ENCODE assay signal across 1 cellular context in the genomic region with DNA sequence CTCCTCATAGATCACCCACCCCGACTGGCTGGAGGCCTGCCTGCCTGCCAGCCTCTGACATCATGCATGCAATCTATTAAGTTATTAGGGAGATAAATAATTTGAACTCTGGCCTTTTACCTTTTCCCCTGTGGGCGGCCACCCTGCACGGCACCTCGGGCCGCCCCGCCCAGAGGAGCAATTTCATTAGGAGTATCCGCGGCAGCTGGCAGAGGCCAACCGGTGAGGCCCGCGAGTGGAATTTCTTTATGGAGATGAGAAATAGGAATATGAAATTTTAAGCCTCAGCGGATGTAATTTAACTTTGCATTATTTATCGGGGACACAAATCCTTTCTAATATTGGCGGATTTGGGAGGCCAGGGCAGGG.
TF ChIP-seq lines count a peak whose summit lies in the region.

No MANE protein-coding gene starts in this region.

TF ChIP-seq in K562, 482 proteins besides CTCF, POLR2A, EP300 and RAD21:
- no peak for TF ChIP-seq OTX1 (CRISPR knock-in tag; IDR thresholded peaks at IDR 0.05)
- TF ChIP-seq SMAD2 (IDR thresholded peaks at IDR 0.05; ENCODE audit: low read depth, low read length) = no peak
- no peak for TF ChIP-seq HSF4 (CRISPR knock-in tag; IDR thresholded peaks at IDR 0.05; ENCODE audit: borderline replicate concordance)
- no peak for TF ChIP-seq PTTG1 (tag; IDR thresholded peaks at IDR 0.05; ENCODE audit: low read depth)
- no peak for TF ChIP-seq CEBPG (CRISPR knock-in tag; IDR thresholded peaks at IDR 0.05)
- no peak for TF ChIP-seq CEBPG (tag; conservative IDR thresholded peaks at IDR 0.05 in 1 of 2, IDR thresholded peaks at IDR 0.05 in 1 of 2)
- TF ChIP-seq DACH1 (IDR thresholded peaks at IDR 0.05; ENCODE audit: partially characterized antibody) = peak; percentile 12
- TF ChIP-seq, protein P1, sequence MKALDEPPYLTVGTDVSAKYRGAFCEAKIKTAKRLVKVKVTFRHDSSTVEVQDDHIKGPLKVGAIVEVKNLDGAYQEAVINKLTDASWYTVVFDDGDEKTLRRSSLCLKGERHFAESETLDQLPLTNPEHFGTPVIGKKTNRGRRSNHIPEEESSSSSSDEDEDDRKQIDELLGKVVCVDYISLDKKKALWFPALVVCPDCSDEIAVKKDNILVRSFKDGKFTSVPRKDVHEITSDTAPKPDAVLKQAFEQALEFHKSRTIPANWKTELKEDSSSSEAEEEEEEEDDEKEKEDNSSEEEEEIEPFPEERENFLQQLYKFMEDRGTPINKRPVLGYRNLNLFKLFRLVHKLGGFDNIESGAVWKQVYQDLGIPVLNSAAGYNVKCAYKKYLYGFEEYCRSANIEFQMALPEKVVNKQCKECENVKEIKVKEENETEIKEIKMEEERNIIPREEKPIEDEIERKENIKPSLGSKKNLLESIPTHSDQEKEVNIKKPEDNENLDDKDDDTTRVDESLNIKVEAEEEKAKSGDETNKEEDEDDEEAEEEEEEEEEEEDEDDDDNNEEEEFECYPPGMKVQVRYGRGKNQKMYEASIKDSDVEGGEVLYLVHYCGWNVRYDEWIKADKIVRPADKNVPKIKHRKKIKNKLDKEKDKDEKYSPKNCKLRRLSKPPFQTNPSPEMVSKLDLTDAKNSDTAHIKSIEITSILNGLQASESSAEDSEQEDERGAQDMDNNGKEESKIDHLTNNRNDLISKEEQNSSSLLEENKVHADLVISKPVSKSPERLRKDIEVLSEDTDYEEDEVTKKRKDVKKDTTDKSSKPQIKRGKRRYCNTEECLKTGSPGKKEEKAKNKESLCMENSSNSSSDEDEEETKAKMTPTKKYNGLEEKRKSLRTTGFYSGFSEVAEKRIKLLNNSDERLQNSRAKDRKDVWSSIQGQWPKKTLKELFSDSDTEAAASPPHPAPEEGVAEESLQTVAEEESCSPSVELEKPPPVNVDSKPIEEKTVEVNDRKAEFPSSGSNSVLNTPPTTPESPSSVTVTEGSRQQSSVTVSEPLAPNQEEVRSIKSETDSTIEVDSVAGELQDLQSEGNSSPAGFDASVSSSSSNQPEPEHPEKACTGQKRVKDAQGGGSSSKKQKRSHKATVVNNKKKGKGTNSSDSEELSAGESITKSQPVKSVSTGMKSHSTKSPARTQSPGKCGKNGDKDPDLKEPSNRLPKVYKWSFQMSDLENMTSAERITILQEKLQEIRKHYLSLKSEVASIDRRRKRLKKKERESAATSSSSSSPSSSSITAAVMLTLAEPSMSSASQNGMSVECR (CRISPR knock-in tag; IDR thresholded peaks at IDR 0.05) = no peak
- no peak for TF ChIP-seq KAT7 (CRISPR knock-in tag; IDR thresholded peaks at IDR 0.05; ENCODE audit: borderline replicate concordance)
- no peak for TF ChIP-seq RBBP5 (IDR thresholded peaks at IDR 0.05; ENCODE audit: borderline replicate concordance, insufficient read depth, low read length, poor library complexity, severe bottlenecking)
TF ChIP-seq in K562: peak in this region for 1.
